In genomic region chrX:2401590-2402360, GRCh38 we compare ENCODE assay signal across 1 cellular context.
A peak's percentile ranks its signal among the peaks of the same experiment; 100 is the strongest.
TF ChIP-seq lines count a peak whose summit lies in the region.

No MANE protein-coding gene starts in this region.

TF ChIP-seq in HepG2, 621 proteins besides CTCF, POLR2A, EP300 and RAD21 (continued from another document):
- TF ChIP-seq PHF20 (CRISPR knock-in tag; IDR thresholded peaks at IDR 0.05) (no peak), KLF9 (CRISPR knock-in tag; IDR thresholded peaks at IDR 0.05; ENCODE audit: low read depth) (no peak), ZNF317 (CRISPR knock-in tag; IDR thresholded peaks at IDR 0.05) (no peak; the same call in 1 of the 2 replicates), NFE2L2 (IDR thresholded peaks at IDR 0.05; ENCODE audit: low read length) (no peak), SETDB1 (CRISPR knock-in tag; IDR thresholded peaks at IDR 0.05; ENCODE audit: borderline replicate concordance) (no peak), ZBTB2 (CRISPR knock-in tag; IDR thresholded peaks at IDR 0.05; ENCODE audit: low read depth) (0 out of 2 replicates have a peak, but pooled peaks have one; percentile 23), PBX2 (CRISPR knock-in tag; IDR thresholded peaks at IDR 0.05) (no peak), FOXK2 (IDR thresholded peaks at IDR 0.05) (no peak), ZNF274 (CRISPR knock-in tag; IDR thresholded peaks at IDR 0.05) (no peak), NFAT5 (CRISPR knock-in tag; IDR thresholded peaks at IDR 0.05) (no peak), PLRG1 (conservative IDR thresholded peaks at IDR 0.05) (no peak), ESRRA (CRISPR knock-in tag; IDR thresholded peaks at IDR 0.05; ENCODE audit: low read depth) (no peak), ARHGAP35 (CRISPR knock-in tag; IDR thresholded peaks at IDR 0.05; ENCODE audit: borderline replicate concordance) (no peak), TOPORS (CRISPR knock-in tag; IDR thresholded peaks at IDR 0.05) (no peak), SP2 (CRISPR knock-in tag; IDR thresholded peaks at IDR 0.05) (no peak), SIN3B (IDR thresholded peaks at IDR 0.05; ENCODE audit: low read length) (no peak), RFX1 (IDR thresholded peaks at IDR 0.05) (no peak), TEF (CRISPR knock-in tag; IDR thresholded peaks at IDR 0.05) (no peak), ZNF639 (CRISPR knock-in tag; conservative IDR thresholded peaks at IDR 0.05) (no peak), DDIT3 (CRISPR knock-in tag; IDR thresholded peaks at IDR 0.05) (no peak), MLX (CRISPR knock-in tag; IDR thresholded peaks at IDR 0.05) (no peak)
